In genomic region chr18:56294484-56295183, GRCh38 we compare ENCODE assay signal across 16 cellular contexts.
DNase-seq lines count a peak whose midpoint lies in the region; ATAC-seq and TF ChIP-seq lines count a peak whose summit lies in the region.
"Had no signal": no experiment of that assay in that cellular context is flagged by ENCODE, and none has a peak within 500 bp of the region (broad histone marks: within the 10 kb centered on the region; RNA-seq: fewer than 3 reads in every experiment).

No MANE protein-coding gene starts in this region.

- H3K27ac ChIP-seq in OCI-LY3 (ENCODE audit: low read length), result peak overlapping the region; percentile 3

- DNase-seq in GM12865 (ENCODE audit: low read depth) (peak; percentile 31), Right ventricle myocardium superior (no peak), T-cell (no peak)
- DNase-seq in Jurkat, Clone E6-1 (ENCODE audit: low read depth, low spot score), result peak; percentile 5
- DNase-seq: CD8-positive, alpha-beta memory T cell; GF-D8; GOT3; MG63; NCI-H1417; NCI-H2029 treated with DMSO at 0.1 percent for 48 hours; NCI-H524 treated with DMSO at 0.1 percent for 48 hours; SIG-M5 had no signal

- no peaks in the 10 kb centered on the region for H3K79me2 ChIP-seq in OCI-LY3 (ENCODE audit: low read length)

- intact Hi-C loops in Right ventricle myocardium superior (cut with DNase I), result no loop called here

- TF ChIP-seq CTCF in GM12865 (IDR thresholded peaks at IDR 0.05; ENCODE audit: insufficient read depth, low read depth, low read length, missing control alignments), result no peak
- no peak for TF ChIP-seq CTCF in OCI-LY3 (IDR thresholded peaks at IDR 0.05; ENCODE audit: low read depth, low read length)

- POLR2A ChIA-PET in T-cell (lab: Charles Lee), result no interaction called here

- H3K4me3 ChIP-seq in GM12865 (ENCODE audit: low read depth, low read length) (no peak overlapping the region), OCI-LY3 (ENCODE audit: low read length) (peak overlapping the region; percentile 47)
- no peak overlapping the region for H3K4me3 ChIP-seq in Jurkat, Clone E6-1 (ENCODE audit: low read length)
- H3K4me3 ChIP-seq: MG63 had no signal

- peak overlapping the region; percentile 67 for H3K4me2 ChIP-seq in OCI-LY3 (ENCODE audit: low read length)

- no peaks in the 10 kb centered on the region for H3K36me3 ChIP-seq in OCI-LY3 (replicated peaks; ENCODE audit: low read depth, low read length)
- H3K36me3 ChIP-seq: MG63 had no signal

- CTCF ChIA-PET in T-cell (lab: Charles Lee), result no interaction called here

- no peaks in the 10 kb centered on the region for H3K36me3 Mint-ChIP-seq in stimulated activated memory B cell treated with anti-CD40 and anti-IgM and Interleukin-4, amounts not matched to agents 10 μg/mL and 1 μg/mL and 100 μg/mL, for 72 hours
- no peaks in the 10 kb centered on the region for H3K36me3 Mint-ChIP-seq in T-cell
- H3K36me3 Mint-ChIP-seq: CD8-positive, alpha-beta memory T cell had no signal

- peak; percentile 51 for ATAC-seq in stimulated activated memory B cell treated with anti-CD40 and anti-IgM and Interleukin-4, amounts not matched to agents 10 μg/mL and 1 μg/mL and 100 μg/mL, for 72 hours
- ATAC-seq in HG02571 (IDR thresholded peaks at IDR 0.05; ENCODE audit: unreplicated experiment) (no peak), Right ventricle myocardium superior (ENCODE audit: poor library complexity) (no peak), T-cell (replicated peaks in 1 of 4) (no peak)

- H3K27me3 Mint-ChIP-seq in stimulated activated memory B cell treated with anti-CD40 and anti-IgM and Interleukin-4, amounts not matched to agents 10 μg/mL and 1 μg/mL and 100 μg/mL, for 72 hours, result no peaks in the 10 kb centered on the region
- H3K27me3 Mint-ChIP-seq in T-cell, result no peaks in the 10 kb centered on the region

- H3K4me3 Mint-ChIP-seq in stimulated activated memory B cell treated with anti-CD40 and anti-IgM and Interleukin-4, amounts not matched to agents 10 μg/mL and 1 μg/mL and 100 μg/mL, for 72 hours, result peak overlapping the region; percentile 49
- no peak overlapping the region for H3K4me3 Mint-ChIP-seq in T-cell
- H3K4me3 Mint-ChIP-seq: T-helper 2 cell treated with Interferon-gamma antibody and Interleukin-4, amounts not matched to agents 5 μg/mL and 100 μg/mL, for 36 hours had no signal

- peaks cover 33% of the 10 kb centered on the region for H3K4me1 ChIP-seq in OCI-LY3 (ENCODE audit: low read length)

- peaks cover 22% of the 10 kb centered on the region for H3K4me1 Mint-ChIP-seq in stimulated activated memory B cell treated with anti-CD40 and anti-IgM and Interleukin-4, amounts not matched to agents 10 μg/mL and 1 μg/mL and 100 μg/mL, for 72 hours
- peaks cover 0 to 7% (median 0%) of the 10 kb centered on the region in 3 donors for H3K4me1 Mint-ChIP-seq in T-cell

- peak overlapping the region; percentile 92 for H2AFZ ChIP-seq in OCI-LY3 (ENCODE audit: low read depth, low read length)

- H3K9me3 ChIP-seq in OCI-LY3 (ENCODE audit: insufficient read depth, low read length), result no peaks in the 10 kb centered on the region
- H3K9me3 ChIP-seq: MG63 had no signal

- H3K27ac Mint-ChIP-seq in stimulated activated memory B cell treated with anti-CD40 and anti-IgM and Interleukin-4, amounts not matched to agents 10 μg/mL and 1 μg/mL and 100 μg/mL, for 72 hours, result no peak overlapping the region
- H3K27ac Mint-ChIP-seq in T-cell, result no peak overlapping the region
- H3K27ac Mint-ChIP-seq: CD8-positive, alpha-beta memory T cell; T-helper 2 cell treated with Interferon-gamma antibody and Interleukin-4, amounts not matched to agents 5 μg/mL and 100 μg/mL, for 36 hours had no signal

- no peaks in the 10 kb centered on the region for H3K9me3 Mint-ChIP-seq in stimulated activated memory B cell treated with anti-CD40 and anti-IgM and Interleukin-4, amounts not matched to agents 10 μg/mL and 1 μg/mL and 100 μg/mL, for 72 hours
- no peaks in the 10 kb centered on the region for H3K9me3 Mint-ChIP-seq in T-cell
- H3K9me3 Mint-ChIP-seq: T-helper 2 cell treated with Interferon-gamma antibody and Interleukin-4, amounts not matched to agents 5 μg/mL and 100 μg/mL, for 36 hours had no signal

- peak overlapping the region; percentile 32 for H3K9ac ChIP-seq in OCI-LY3 (ENCODE audit: low read length)

- no peaks in the 10 kb centered on the region for H4K20me1 ChIP-seq in OCI-LY3 (ENCODE audit: insufficient read depth, low read length)

- no peaks in the 10 kb centered on the region for H3K27me3 ChIP-seq in OCI-LY3 (ENCODE audit: low read depth, low read length)
- H3K27me3 ChIP-seq: MG63 had no signal

Comparison
In these comparisons a context has a peak if more than half of its experiments do, and no peak if none do; other contexts are left out.
1. DNase-seq: peak in GM12865 (single experiment) and Jurkat, Clone E6-1 (single experiment); none in Right ventricle myocardium superior (single experiment) and T-cell (0 of 34).